In the genomic region with DNA sequence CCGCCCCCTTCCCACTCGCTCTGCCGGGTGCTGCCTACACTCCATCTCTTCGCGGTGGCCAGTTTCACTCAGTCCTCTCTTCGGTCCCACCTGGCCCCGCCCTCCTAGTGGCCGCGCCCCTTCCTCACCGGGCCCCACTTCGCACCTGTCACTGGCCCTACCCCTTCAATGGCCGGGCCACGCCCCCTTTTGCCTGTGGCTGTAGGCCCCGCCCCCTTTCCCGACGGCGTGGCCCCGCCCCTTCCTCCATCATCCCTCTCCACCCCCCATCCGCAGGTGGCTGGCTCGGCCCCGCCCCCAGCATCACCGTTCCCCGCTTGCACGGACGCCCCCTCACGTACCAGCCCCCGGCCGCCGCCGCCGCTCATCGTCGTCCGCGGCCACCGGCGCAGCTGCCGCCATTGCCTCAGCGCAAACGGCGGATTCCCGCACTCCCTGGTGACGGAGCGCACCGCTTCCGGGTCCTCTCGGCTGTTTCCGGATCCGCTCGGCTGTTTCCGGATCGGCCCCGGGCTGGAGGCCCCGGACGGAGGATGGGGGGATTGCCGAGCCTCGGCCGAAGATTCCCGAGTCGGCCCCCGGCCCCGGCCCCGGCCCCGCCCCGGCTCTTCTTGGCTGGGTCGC, we compare ENCODE assay signal across 8 cellular contexts. TPM values are rescaled to one million over a fixed set of nuclear protein-coding genes. Genes with fewer than 3 reads are reported as not detected.
DNase-seq lines count a peak whose midpoint lies in the region; ATAC-seq and TF ChIP-seq lines count a peak whose summit lies in the region.

TSS of gene RABEP2 (minus strand) at position 477 of the 624 bp plus-strand sequence. CDS start at position 402, 75 bp downstream.

- H3K4me3 ChIP-seq in DOHH2 (ENCODE audit: low read length) (peak within 1 kb of the TSS; percentile 94), LNCaP clone FGC (ENCODE audit: low read depth, low read length) (peak within 1 kb of the TSS; percentile 81), fibroblast of mammary gland (ENCODE audit: control insufficient read depth, low read depth, low read length) (peak within 1 kb of the TSS; percentile 78)

- TF ChIP-seq CTCF in DOHH2 (IDR thresholded peaks at IDR 0.05; ENCODE audit: low read depth, low read length, poor library complexity, severe bottlenecking) (no peak), LNCaP clone FGC (IDR thresholded peaks at IDR 0.05; ENCODE audit: control insufficient read depth, extremely low read depth, insufficient read depth) (no peak), fibroblast of mammary gland (conservative IDR thresholded peaks at IDR 0.05; ENCODE audit: control insufficient read depth, insufficient read depth, low read depth, low read length) (no peak)

- peaks cover 12% of the 10 kb centered on the region for H3K36me3 Mint-ChIP-seq in activated T-helper 2 cell treated with anti-CD3 and anti-CD28 coated beads, Interferon-gamma antibody, Interleukin-2, Interleukin-4, amounts not matched to agents 10 μg/mL and 5 μg/mL and 100 μg/mL, durations not matched to agents 14 hours and 24 hours and 36 hours (ENCODE audit: low read depth)
- H3K36me3 Mint-ChIP-seq in naive thymus-derived CD8-positive, alpha-beta T cell: peaks cover 0 to 17% (median 0%) of the 10 kb centered on the region in 3 donors

- H3K9me3 Mint-ChIP-seq in activated T-helper 2 cell treated with anti-CD3 and anti-CD28 coated beads, Interferon-gamma antibody, Interleukin-2, Interleukin-4, amounts not matched to agents 10 μg/mL and 5 μg/mL and 100 μg/mL, durations not matched to agents 14 hours and 24 hours and 36 hours: no peaks in the 10 kb centered on the region
- no peaks in the 10 kb centered on the region for H3K9me3 Mint-ChIP-seq in naive thymus-derived CD8-positive, alpha-beta T cell

- H3K4me1 ChIP-seq in DOHH2 (ENCODE audit: control insufficient read depth, low read length): peaks cover 52% of the 10 kb centered on the region

- no peaks in the 10 kb centered on the region for H4K20me1 ChIP-seq in DOHH2 (ENCODE audit: control insufficient read depth, insufficient read depth, low read depth, low read length)

- H3K36me3 ChIP-seq in DOHH2 (ENCODE audit: control insufficient read depth, low read length): peaks cover 42% of the 10 kb centered on the region

- H3K4me1 Mint-ChIP-seq in activated T-helper 2 cell treated with anti-CD3 and anti-CD28 coated beads, Interferon-gamma antibody, Interleukin-2, Interleukin-4, amounts not matched to agents 10 μg/mL and 5 μg/mL and 100 μg/mL, durations not matched to agents 14 hours and 24 hours and 36 hours (ENCODE audit: low read depth): peaks cover 11% of the 10 kb centered on the region
- H3K4me1 Mint-ChIP-seq in naive thymus-derived CD8-positive, alpha-beta T cell: peaks cover 19 to 31% (median 25%) of the 10 kb centered on the region in 4 donors

- peak within 1 kb of the TSS; percentile 99 for H3K27ac Mint-ChIP-seq in activated T-helper 2 cell treated with anti-CD3 and anti-CD28 coated beads, Interferon-gamma antibody, Interleukin-2, Interleukin-4, amounts not matched to agents 10 μg/mL and 5 μg/mL and 100 μg/mL, durations not matched to agents 14 hours and 24 hours and 36 hours
- H3K27ac Mint-ChIP-seq in naive thymus-derived CD8-positive, alpha-beta T cell: peak within 1 kb of the TSS; percentile 95 to 99 (median 98)

- no peaks in the 10 kb centered on the region for H3K27me3 Mint-ChIP-seq in activated T-helper 2 cell treated with anti-CD3 and anti-CD28 coated beads, Interferon-gamma antibody, Interleukin-2, Interleukin-4, amounts not matched to agents 10 μg/mL and 5 μg/mL and 100 μg/mL, durations not matched to agents 14 hours and 24 hours and 36 hours (ENCODE audit: low read depth)
- no peaks in the 10 kb centered on the region for H3K27me3 Mint-ChIP-seq in naive thymus-derived CD8-positive, alpha-beta T cell

- no peaks in the 10 kb centered on the region for H3K27me3 ChIP-seq in DOHH2 (ENCODE audit: control insufficient read depth, low read length)

- H3K9me3 ChIP-seq in DOHH2 (ENCODE audit: control insufficient read depth, insufficient read depth, low read length): no peaks in the 10 kb centered on the region

- POLR2A ChIA-PET in naive thymus-derived CD8-positive, alpha-beta T cell (lab: Charles Lee): interaction anchor here (0.7 to 3.5 kb wide), 15 partner anchors 10 to 102 kb away, joined by 3 to 26 read pairs (median 6); partner anchors contain the start of genes ATXN2L, NFATC2IP, SH2B1 and SPNS1

- H3K9me2 ChIP-seq in DOHH2 (replicated peaks; ENCODE audit: control insufficient read depth, low read length): no peaks in the 10 kb centered on the region

- peak within 1 kb of the TSS; percentile 98 for H3K4me2 ChIP-seq in DOHH2 (ENCODE audit: low read length)

- H3K79me2 ChIP-seq in DOHH2 (ENCODE audit: control insufficient read depth, low read length): peaks cover 28% of the 10 kb centered on the region

- peak within 1 kb of the TSS; percentile 99 for H3K27ac ChIP-seq in DOHH2 (ENCODE audit: low read depth, low read length)

- peak; percentile 85 to 88 for ATAC-seq in naive thymus-derived CD8-positive, alpha-beta T cell

- peaks cover 33% of the 10 kb centered on the region for H3F3A ChIP-seq in DOHH2 (ENCODE audit: control insufficient read depth, insufficient read depth)

- H3K4me3 Mint-ChIP-seq in activated T-helper 2 cell treated with anti-CD3 and anti-CD28 coated beads, Interferon-gamma antibody, Interleukin-2, Interleukin-4, amounts not matched to agents 10 μg/mL and 5 μg/mL and 100 μg/mL, durations not matched to agents 14 hours and 24 hours and 36 hours (ENCODE audit: low read depth): peak within 1 kb of the TSS; percentile 95
- H3K4me3 Mint-ChIP-seq in naive thymus-derived CD8-positive, alpha-beta T cell: peak within 1 kb of the TSS; percentile 85 to 98 (median 95)

- intact Hi-C loops in activated T-helper 2 cell treated with anti-CD3 and anti-CD28 coated beads, Interferon-gamma antibody, Interleukin-2, Interleukin-4, amounts not matched to agents 10 μg/mL and 5 μg/mL and 100 μg/mL, durations not matched to agents 14 hours and 24 hours and 36 hours (cut with micrococcal nuclease): loop anchor here (2.0 to 5.0 kb wide), 2 partner anchors 26 to 78 kb away; partner anchors contain the start of genes NFATC2IP and TUFM

- DNase-seq in H4 (ENCODE audit: low spot score) (peak; percentile 73), LNCaP clone FGC (ENCODE audit: low read depth) (peak; percentile 93), RPMI8226 (peak; percentile 99), fibroblast of mammary gland (ENCODE audit: low read depth) (peak; percentile 77)
- DNase-seq in activated T-helper 2 cell treated with anti-CD3 and anti-CD28 coated beads, Interferon-gamma antibody, Interleukin-2, Interleukin-4, amounts not matched to agents 10 μg/mL and 5 μg/mL and 100 μg/mL, durations not matched to agents 14 hours and 24 hours and 36 hours (ENCODE audit: low spot score): peak; percentile 93
- peak; percentile 90 to 100 (median 96) for DNase-seq in naive thymus-derived CD8-positive, alpha-beta T cell
- peak; percentile 91 to 99 (median 94) for DNase-seq in stimulated activated naive CD4-positive, alpha-beta T cell (lab: John Stamatoyannopoulos, UW)

RNA-seq across cellular contexts. Expression of gene RABEP2, which starts in this region (rescaled TPM):
- 13.7 and 31.9 TPM in 2 replicates for total RNA-seq in H4 (2014; rRNA removed; shearing (Covaris generic))
- 20.6 and 24.2 TPM in 2 replicates for total RNA-seq in activated T-helper 2 cell treated with anti-CD3 and anti-CD28 coated beads, Interferon-gamma antibody, Interleukin-2, Interleukin-4, amounts not matched to agents 10 μg/mL and 5 μg/mL and 100 μg/mL, durations not matched to agents 14 hours and 24 hours and 36 hours
- total RNA-seq in naive thymus-derived CD8-positive, alpha-beta T cell: 10 to 100 TPM; 34.1 to 35.7 TPM
- 1 to 10 TPM; 2.8 to 6.5 (median 3.0) TPM for polyA plus RNA-seq in naive thymus-derived CD8-positive, alpha-beta T cell

Comparison
In these comparisons a context has a peak if more than half of its experiments do, and no peak if none do; other contexts are left out.
1. Peak in every context shown above with its lines: DNase-seq, ATAC-seq, H3K4me3 ChIP-seq and H3K27ac ChIP-seq.